20 cellular contexts compared by ENCODE assay signal in genomic region chr6:129637340-129638054, GRCh38.
DNase-seq lines count a peak whose midpoint lies in the region; ATAC-seq and TF ChIP-seq lines count a peak whose summit lies in the region.
"Had no signal": no experiment of that assay in that cellular context is flagged by ENCODE, and none has a peak within 500 bp of the region (broad histone marks: within the 10 kb centered on the region; RNA-seq: fewer than 3 reads in every experiment).

No MANE protein-coding gene starts in this region.

- H3K4me1 Mint-ChIP-seq in MCF 10A (ENCODE audit: insufficient read depth, unreplicated experiment) = peaks cover 17% of the 10 kb centered on the region
- H3K4me1 Mint-ChIP-seq in memory B cell = no peaks in the 10 kb centered on the region

- DNase-seq in MCF 10A (ENCODE audit: unreplicated experiment) = no peak
- no peak for DNase-seq in breast epithelium (ENCODE audit: low spot score in 2 of 2)
- peak; percentile 63 for DNase-seq in PC-3
- DNase-seq in memory B cell (ENCODE audit: low spot score in 2 of 2) = no peak
- DNase-seq in transverse colon = no peak
- DNase-seq in CD1c-positive myeloid dendritic cell (ENCODE audit: extremely low spot score) = no peak
- DNase-seq: activated CD4-positive, alpha-beta T cell treated with anti-CD3 and anti-CD28 coated beads, Interleukin-2, amount 50 U/mL, for 1 hour; activated naive CD4-positive, alpha-beta T cell treated with Interleukin-2 at 50 U/mL for 16 hours; dorsolateral prefrontal cortex; esophagus squamous epithelium; glutamatergic neuron; NCI-H1092; NCI-H2107; stimulated activated naive CD4-positive, alpha-beta T cell; SW 1271 had no signal

- H3K27ac ChIP-seq in breast epithelium (no peak overlapping the region), PC-3 (ENCODE audit: low read length) (peak overlapping the region; percentile 29; the same call in 1 of the 2 replicates), transverse colon (peak overlapping the region in 3 of 4 donors; percentile 5 to 36 (median 28))

- intact Hi-C loops in MCF 10A (cut with micrococcal nuclease) = no loop called here
- intact Hi-C loops in breast epithelium (cut with DNase I; ENCODE audit: low total_unique reads) = no loop called here
- intact Hi-C loops in PC-3 (cut with micrococcal nuclease) = no loop called here
- intact Hi-C loops in transverse colon (cut with DNase I; ENCODE audit: low total_unique reads) = no loop called here

- H3K9ac ChIP-seq in PC-3 (ENCODE audit: low read length) = no peak overlapping the region

- H3K27me3 ChIP-seq in breast epithelium (no peaks in the 10 kb centered on the region), PC-3 (ENCODE audit: low read length) (no peaks in the 10 kb centered on the region), transverse colon (no peaks in the 10 kb centered on the region)
- H3K27me3 ChIP-seq: dorsolateral prefrontal cortex, esophagus squamous epithelium had no signal

- H3K9me2 ChIP-seq in PC-3 (replicated peaks; ENCODE audit: low read length) = no peaks in the 10 kb centered on the region

- no peaks in the 10 kb centered on the region for H3K79me2 ChIP-seq in PC-3 (ENCODE audit: low read length)

- no peaks in the 10 kb centered on the region for H4K20me1 ChIP-seq in PC-3 (ENCODE audit: low read length)

- no peak for TF ChIP-seq EP300 in transverse colon (IDR thresholded peaks at IDR 0.05; ENCODE audit: low read depth)

- TF ChIP-seq CTCF in MCF 10A (IDR thresholded peaks at IDR 0.05; ENCODE audit: unreplicated experiment) = no peak
- TF ChIP-seq CTCF in breast epithelium (IDR thresholded peaks at IDR 0.05) = no peak
- TF ChIP-seq CTCF in PC-3 (conservative IDR thresholded peaks at IDR 0.05; ENCODE audit: low read depth, low read length) = no peak
- no peak for TF ChIP-seq CTCF in transverse colon (IDR thresholded peaks at IDR 0.05)

- CTCF ChIA-PET in MCF 10A (lab: Yijun Ruan, JAX) (interaction anchor here (1.2 to 1.8 kb wide), 2 partner anchors 39 to 93 kb away, joined by 3 to 6 read pairs; no protein-coding TSS in a partner anchor), PC-3 (lab: Charles Lee) (interaction anchor here (1.0 kb wide), 1 partner anchor 38 kb away, joined by 3 read pairs; no protein-coding TSS in a partner anchor)

- H3K36me3 ChIP-seq in breast epithelium (no peaks in the 10 kb centered on the region), PC-3 (ENCODE audit: low read depth, low read length) (no peaks in the 10 kb centered on the region), transverse colon (no peaks in the 10 kb centered on the region)

- no peaks in the 10 kb centered on the region for H3F3A ChIP-seq in PC-3 (ENCODE audit: low read length, unreplicated experiment)

- TF ChIP-seq POLR2A in breast epithelium (IDR thresholded peaks at IDR 0.05) = no peak
- no peak for TF ChIP-seq POLR2A in transverse colon (IDR thresholded peaks at IDR 0.05)

- H3K4me3 Mint-ChIP-seq in MCF 10A (ENCODE audit: unreplicated experiment) (no peak overlapping the region), memory B cell (no peak overlapping the region)
- H3K4me3 Mint-ChIP-seq: CD14-positive monocyte; natural killer cell treated with Interleukin-12 subunit alpha and Interleukin-12 subunit beta and Interleukin-15 and Interleukin-18, amount 100 ng/mL, for 72 hours had no signal

- no peaks in the 10 kb centered on the region for H3K4me1 ChIP-seq in breast epithelium
- peaks cover 13% of the 10 kb centered on the region for H3K4me1 ChIP-seq in PC-3 (ENCODE audit: insufficient read depth, low read length)
- H3K4me1 ChIP-seq in transverse colon = peaks cover 0 to 38% (median 17%) of the 10 kb centered on the region in 4 donors
- H3K4me1 ChIP-seq: esophagus squamous epithelium had no signal

- ATAC-seq in PC-3 (peak; percentile 93), memory B cell (ENCODE audit: low read depth) (no peak), HG03159 (IDR thresholded peaks at IDR 0.05; ENCODE audit: unreplicated experiment) (no peak), GM18502 (IDR thresholded peaks at IDR 0.05; ENCODE audit: poor library complexity, unreplicated experiment) (no peak)
- ATAC-seq: natural killer cell treated with Interleukin-12 subunit alpha and Interleukin-12 subunit beta and Interleukin-15 and Interleukin-18, amount 100 ng/mL, for 72 hours had no signal

- no peaks in the 10 kb centered on the region for H3K27me3 Mint-ChIP-seq in MCF 10A (ENCODE audit: insufficient read depth, unreplicated experiment)
- no peaks in the 10 kb centered on the region for H3K27me3 Mint-ChIP-seq in memory B cell
- H3K27me3 Mint-ChIP-seq: natural killer cell treated with Interleukin-12 subunit alpha and Interleukin-12 subunit beta and Interleukin-15 and Interleukin-18, amount 100 ng/mL, for 72 hours had no signal

- peak overlapping the region; percentile 69 for H3K27ac Mint-ChIP-seq in MCF 10A (ENCODE audit: low read depth, unreplicated experiment)
- peak overlapping the region; percentile 9 for H3K27ac Mint-ChIP-seq in memory B cell
- H3K27ac Mint-ChIP-seq: natural killer cell treated with Interleukin-12 subunit alpha and Interleukin-12 subunit beta and Interleukin-15 and Interleukin-18, amount 100 ng/mL, for 72 hours had no signal

- H3K4me3 ChIP-seq in breast epithelium (no peak overlapping the region), PC-3 (ENCODE audit: low read length) (no peak overlapping the region), transverse colon (no peak overlapping the region)
- H3K4me3 ChIP-seq: esophagus squamous epithelium, lung had no signal

- TSS peak; percentile 13 for BruUV-seq in MCF 10A (replicated peaks; lab: Mats Ljungman, UMichigan)
- BruUV-seq in PC-3 (replicated peaks; lab: Mats Ljungman, UMichigan) = no TSS peak

- 50 to 73% methylated on average over 3 of the region's 3 CpGs for WGBS in transverse colon (ENCODE audit: low coverage in 1 of 2), 2 donors

- H3K9me3 ChIP-seq in breast epithelium (no peaks in the 10 kb centered on the region), PC-3 (ENCODE audit: low read length) (no peaks in the 10 kb centered on the region), transverse colon (no peaks in the 10 kb centered on the region)
- H3K9me3 ChIP-seq: esophagus squamous epithelium had no signal

- H3K4me2 ChIP-seq in PC-3 (ENCODE audit: low read length) = no peak overlapping the region; the same call in 1 of the 2 replicates

- H3K9me3 Mint-ChIP-seq in MCF 10A (ENCODE audit: unreplicated experiment) (no peaks in the 10 kb centered on the region), memory B cell (no peaks in the 10 kb centered on the region)
- H3K9me3 Mint-ChIP-seq: CD14-positive monocyte; natural killer cell treated with Interleukin-12 subunit alpha and Interleukin-12 subunit beta and Interleukin-15 and Interleukin-18, amount 100 ng/mL, for 72 hours had no signal

- H3K36me3 Mint-ChIP-seq in MCF 10A (ENCODE audit: insufficient read depth, unreplicated experiment) (peaks cover 17% of the 10 kb centered on the region), memory B cell (peaks cover 8% of the 10 kb centered on the region)

- POLR2A ChIA-PET in MCF 10A (lab: Yijun Ruan, JAX) (interaction anchor here (0.9 to 1.0 kb wide), 2 partner anchors 8 to 72 kb away, joined by 3 read pairs; partner anchors contain the start of gene ARHGAP18), PC-3 (lab: Charles Lee; ENCODE audit: unreplicated experiment) (no interaction called here)

- in situ Hi-C loops in transverse colon (cut with MboI; ENCODE audit: low pct_ligation_motif_present in 1 of 4, low pct_unique_long_range_greater_than_20kb in 1 of 4, low sequenced_read_pairs in 3 of 4) = no loop called here

- no peak overlapping the region for H2AFZ ChIP-seq in PC-3 (ENCODE audit: low read length)

Comparison
In these comparisons a context has a peak if more than half of its experiments do, and no peak if none do; other contexts are left out.
1. H3K27ac ChIP-seq: peak in PC-3 (single experiment) and transverse colon (3 of 4); none in breast epithelium (0 of 2).